Comparison of ENCODE assay signal across 13 cellular contexts in genomic region chr6:141513830-141514229, GRCh38.
DNase-seq lines count a peak whose midpoint lies in the region; ATAC-seq and TF ChIP-seq lines count a peak whose summit lies in the region.
"Had no signal": no experiment of that assay in that cellular context is flagged by ENCODE, and none has a peak within 500 bp of the region (broad histone marks: within the 10 kb centered on the region; RNA-seq: fewer than 3 reads in every experiment).

No MANE protein-coding gene starts in this region.

- H3K9me3 ChIP-seq in Karpas-422 (ENCODE audit: low read length), result no peaks in the 10 kb centered on the region
- no peaks in the 10 kb centered on the region for H3K9me3 ChIP-seq in mesenchymal stem cell (ENCODE audit: control insufficient read depth, low read length)
- no peaks in the 10 kb centered on the region for H3K9me3 ChIP-seq in ovary
- H3K9me3 ChIP-seq: neutrophil had no signal

- no peaks in the 10 kb centered on the region for H3K9me2 ChIP-seq in Karpas-422 (replicated peaks; ENCODE audit: insufficient read depth, low read length)

- no peaks in the 10 kb centered on the region for H3K79me2 ChIP-seq in Karpas-422 (ENCODE audit: low read length)

- H3K27ac ChIP-seq in Karpas-422 (ENCODE audit: low read length), result no peak overlapping the region
- H3K27ac ChIP-seq in mesenchymal stem cell (ENCODE audit: low read length, poor library complexity, severe bottlenecking), result no peak overlapping the region
- no peak overlapping the region for H3K27ac ChIP-seq in ovary
- H3K27ac ChIP-seq: neutrophil, RWPE1 had no signal

- intact Hi-C loops in Calu3 (cut with micrococcal nuclease; ENCODE audit: unreplicated experiment) (no loop called here), ovary (cut with DNase I) (no loop called here)

- H3K4ac ChIP-seq in mesenchymal stem cell (ENCODE audit: low read depth in 1 of 2, low read length in 2 of 2), result no peak overlapping the region

- no peak overlapping the region for H3K23ac ChIP-seq in mesenchymal stem cell (ENCODE audit: low read length in 2 of 2)

- no peak overlapping the region for H2BK15ac ChIP-seq in mesenchymal stem cell (ENCODE audit: low read depth, poor library complexity, severe bottlenecking)

- H3K9me3 Mint-ChIP-seq in Calu3 (ENCODE audit: low read depth, unreplicated experiment), result no peaks in the 10 kb centered on the region
- peaks cover 2% of the 10 kb centered on the region for H3K9me3 Mint-ChIP-seq in activated naive CD8-positive, alpha-beta T cell treated with anti-CD3 and anti-CD28 coated beads, Interleukin-2, amount 10 ng/mL, durations not matched to agents 7 days and 5 days
- H3K9me3 Mint-ChIP-seq: activated naive CD4-positive, alpha-beta T cell treated with anti-CD3 and anti-CD28 coated beads, Interleukin-2, amount 50 U/mL, for 72 hours had no signal

- H3K9ac ChIP-seq in Karpas-422 (ENCODE audit: low read length) (no peak overlapping the region), mesenchymal stem cell (ENCODE audit: low read length) (peak overlapping the region; percentile 81)

- H3K36me3 ChIP-seq in Karpas-422 (ENCODE audit: insufficient read depth, low read length) (no peaks in the 10 kb centered on the region), mesenchymal stem cell (ENCODE audit: control insufficient read depth in 1 of 2, insufficient read depth in 2 of 2, low read depth in 1 of 2, low read length in 2 of 2) (no peaks in the 10 kb centered on the region), ovary (no peaks in the 10 kb centered on the region)
- H3K36me3 ChIP-seq: neutrophil had no signal

- TF ChIP-seq CTCF in Calu3 (IDR thresholded peaks at IDR 0.05; ENCODE audit: unreplicated experiment) (no peak), ovary (IDR thresholded peaks at IDR 0.05) (no peak)

- H4K91ac ChIP-seq in mesenchymal stem cell (ENCODE audit: low read length), result no peak overlapping the region

- H2AK5ac ChIP-seq in mesenchymal stem cell (ENCODE audit: low read length, severe bottlenecking), result no peak overlapping the region

- no peaks in the 10 kb centered on the region for H3K79me1 ChIP-seq in mesenchymal stem cell (replicated peaks; ENCODE audit: low read length, poor library complexity, severe bottlenecking)

- no TSS peak for BruUV-seq in Calu3 (replicated peaks; lab: Mats Ljungman, UMichigan)

- H2BK120ac ChIP-seq in mesenchymal stem cell (ENCODE audit: low read depth, low read length), result no peak overlapping the region

- H2AFZ ChIP-seq in Karpas-422 (ENCODE audit: low read length) (no peak overlapping the region), mesenchymal stem cell (ENCODE audit: low read depth, low read length) (no peak overlapping the region)

- H3K4me1 ChIP-seq in Karpas-422 (ENCODE audit: low read length), result no peaks in the 10 kb centered on the region
- H3K4me1 ChIP-seq in mesenchymal stem cell (ENCODE audit: control insufficient read depth, insufficient read depth, low read depth, low read length), result no peaks in the 10 kb centered on the region
- no peaks in the 10 kb centered on the region for H3K4me1 ChIP-seq in ovary (ENCODE audit: insufficient read depth)

- no peak overlapping the region for H4K8ac ChIP-seq in mesenchymal stem cell (ENCODE audit: low read length)

- H3K4me3 Mint-ChIP-seq in Calu3 (ENCODE audit: low read depth, unreplicated experiment), result peak overlapping the region; percentile 49
- H3K4me3 Mint-ChIP-seq in activated naive CD8-positive, alpha-beta T cell treated with anti-CD3 and anti-CD28 coated beads, Interleukin-2, amount 10 ng/mL, durations not matched to agents 7 days and 5 days, result peak overlapping the region; percentile 75

- peak overlapping the region; percentile 7 for H3K4me2 ChIP-seq in Karpas-422 (ENCODE audit: low read depth, low read length, poor library complexity, severe bottlenecking)
- no peak overlapping the region for H3K4me2 ChIP-seq in mesenchymal stem cell (ENCODE audit: low read length, poor library complexity, severe bottlenecking)

- H3K14ac ChIP-seq in mesenchymal stem cell (ENCODE audit: low read length in 2 of 2), result no peak overlapping the region

- H3K27me3 Mint-ChIP-seq in Calu3 (ENCODE audit: unreplicated experiment), result no peaks in the 10 kb centered on the region
- H3K27me3 Mint-ChIP-seq in activated naive CD8-positive, alpha-beta T cell treated with anti-CD3 and anti-CD28 coated beads, Interleukin-2, amount 10 ng/mL, durations not matched to agents 7 days and 5 days, result no peaks in the 10 kb centered on the region

- POLR2A ChIA-PET in activated naive CD8-positive, alpha-beta T cell treated with anti-CD3 and anti-CD28 coated beads, Interleukin-2, amount 10 ng/mL, durations not matched to agents 7 days and 5 days (lab: Charles Lee), result interaction anchor here (2.0 kb wide), 1 partner anchor 31 kb away, joined by 6 read pairs; no protein-coding TSS in a partner anchor

- 57% methylated on average over 1 of the region's 1 CpG for WGBS in mesenchymal stem cell
- WGBS in ovary, 3 donors, result 66 to 73% (median 69%) methylated on average over 1 of the region's 1 CpG

- H4K20me1 ChIP-seq in Karpas-422 (ENCODE audit: insufficient read depth, low read depth, low read length), result no peaks in the 10 kb centered on the region

- no peak overlapping the region for H3K4me3 ChIP-seq in Karpas-422 (ENCODE audit: low read length)
- peak overlapping the region in 1 of 2 experiments; percentile 15 for H3K4me3 ChIP-seq in mesenchymal stem cell (ENCODE audit: insufficient read depth in 1 of 2, low read depth in 1 of 2, low read length in 2 of 2)
- no peak overlapping the region for H3K4me3 ChIP-seq in ovary

- no peak for TF ChIP-seq POLR2A in ovary (IDR thresholded peaks at IDR 0.05)

- DNase-seq in Calu3, result no peak
- DNase-seq in Karpas-422, result no peak
- no peak for DNase-seq in activated naive CD8-positive, alpha-beta T cell treated with anti-CD3 and anti-CD28 coated beads, Interleukin-2, amount 10 ng/mL, durations not matched to agents 7 days and 5 days
- peak; percentile 11 for DNase-seq in mesenchymal stem cell
- no peak for DNase-seq in ovary
- no peak for DNase-seq in glomerular visceral epithelial cell (ENCODE audit: extremely low spot score)
- DNase-seq in Kasumi-1 (lab: John Stamatoyannopoulos, UW), result no peak
- DNase-seq: islet precursor cell, NCI-H2081 treated with DMSO at 0.1 percent for 48 hours had no signal

- CTCF ChIA-PET in Calu3 (lab: Charles Lee), result interaction anchor here (1.3 kb wide), 1 partner anchor 133 kb away, joined by 4 read pairs; no protein-coding TSS in a partner anchor

- TF ChIP-seq EP300 in ovary (IDR thresholded peaks at IDR 0.05), result no peak

- no peak overlapping the region for H3K18ac ChIP-seq in mesenchymal stem cell (ENCODE audit: low read depth in 1 of 2, low read length in 2 of 2)

- H3K4me1 Mint-ChIP-seq in Calu3 (ENCODE audit: low read depth, unreplicated experiment), result no peaks in the 10 kb centered on the region
- H3K4me1 Mint-ChIP-seq in activated naive CD8-positive, alpha-beta T cell treated with anti-CD3 and anti-CD28 coated beads, Interleukin-2, amount 10 ng/mL, durations not matched to agents 7 days and 5 days, result peaks cover 8% of the 10 kb centered on the region

- peak overlapping the region; percentile 85 for H3K27ac Mint-ChIP-seq in Calu3 (ENCODE audit: unreplicated experiment)
- H3K27ac Mint-ChIP-seq in activated naive CD8-positive, alpha-beta T cell treated with anti-CD3 and anti-CD28 coated beads, Interleukin-2, amount 10 ng/mL, durations not matched to agents 7 days and 5 days, result peak overlapping the region; percentile 78
- H3K27ac Mint-ChIP-seq: activated naive CD4-positive, alpha-beta T cell treated with anti-CD3 and anti-CD28 coated beads, Interleukin-2, amount 50 U/mL, for 72 hours had no signal

- H3K27me3 ChIP-seq in Karpas-422 (ENCODE audit: low read length) (no peaks in the 10 kb centered on the region), mesenchymal stem cell (ENCODE audit: control insufficient read depth in 1 of 2, insufficient read depth in 1 of 2, low read length in 2 of 2) (no peaks in the 10 kb centered on the region), ovary (no peaks in the 10 kb centered on the region)
- H3K27me3 ChIP-seq: neutrophil had no signal

- no peak for ATAC-seq in activated naive CD8-positive, alpha-beta T cell treated with anti-CD3 and anti-CD28 coated beads, Interleukin-2, amount 10 ng/mL, durations not matched to agents 7 days and 5 days (ENCODE audit: low read depth)
- ATAC-seq: activated CD4-positive, CD25-positive, alpha-beta regulatory T cell treated with anti-CD3 and anti-CD28 coated beads, Interleukin-2, amount 50 U/mL, for 24 hours; activated naive CD4-positive, alpha-beta T cell treated with anti-CD3 and anti-CD28 coated beads, Interleukin-2, amount 50 U/mL, for 72 hours had no signal

- no peak overlapping the region for H2BK12ac ChIP-seq in mesenchymal stem cell (ENCODE audit: low read length in 2 of 2)

- peak overlapping the region; percentile 8 for H2BK5ac ChIP-seq in mesenchymal stem cell (ENCODE audit: low read depth, low read length, poor library complexity, severe bottlenecking)

- H3K36me3 Mint-ChIP-seq in Calu3 (ENCODE audit: insufficient read depth, unreplicated experiment), result no peaks in the 10 kb centered on the region
- peaks cover 11% of the 10 kb centered on the region for H3K36me3 Mint-ChIP-seq in activated naive CD8-positive, alpha-beta T cell treated with anti-CD3 and anti-CD28 coated beads, Interleukin-2, amount 10 ng/mL, durations not matched to agents 7 days and 5 days
- H3K36me3 Mint-ChIP-seq: activated naive CD4-positive, alpha-beta T cell treated with anti-CD3 and anti-CD28 coated beads, Interleukin-2, amount 50 U/mL, for 72 hours had no signal
